In the genomic region with DNA sequence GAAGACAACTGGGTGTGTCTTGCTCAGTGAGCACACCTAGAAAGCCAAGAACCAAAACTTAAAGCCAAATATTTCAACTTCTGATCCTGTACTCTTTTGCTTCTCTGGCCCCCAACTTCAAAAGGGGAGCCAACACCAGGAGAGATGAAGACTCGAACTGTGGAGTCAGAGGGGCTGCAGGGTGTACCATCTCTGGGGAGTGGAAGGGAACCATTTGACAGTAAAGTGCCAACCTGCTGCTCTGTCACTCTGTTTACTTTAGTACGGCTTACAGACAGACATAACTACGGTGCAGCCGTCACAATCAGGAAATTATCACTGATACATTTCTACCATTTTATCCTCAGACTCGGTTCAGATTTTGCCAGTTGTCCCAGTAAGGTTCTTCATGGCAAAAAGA, we compare ENCODE assay signal across 11 cellular contexts. TPM values are rescaled to one million over a fixed set of nuclear protein-coding genes. Genes with fewer than 3 reads are reported as not detected.
DNase-seq lines count a peak whose midpoint lies in the region; TF ChIP-seq lines count a peak whose summit lies in the region.
"Had no signal": no experiment of that assay in that cellular context is flagged by ENCODE, and none has a peak within 500 bp of the region (broad histone marks: within the 10 kb centered on the region; RNA-seq: fewer than 3 reads in every experiment).

No MANE protein-coding gene starts in this region.

- no peaks in the 10 kb centered on the region for H3K9me3 Mint-ChIP-seq in activated CD4-positive, alpha-beta T cell treated with anti-CD3 and anti-CD28 coated beads, Interleukin-2, amount 10 ng/mL, durations not matched to agents 24 days and 14 days
- H3K9me3 Mint-ChIP-seq in chondrocyte (ENCODE audit: low read depth) = peaks cover 1% of the 10 kb centered on the region

- peak overlapping the region; percentile 98 for H3K4me3 Mint-ChIP-seq in activated CD4-positive, alpha-beta T cell treated with anti-CD3 and anti-CD28 coated beads, Interleukin-2, amount 10 ng/mL, durations not matched to agents 24 days and 14 days
- H3K4me3 Mint-ChIP-seq in chondrocyte (ENCODE audit: unreplicated experiment) = peak overlapping the region; percentile 98

- no peak overlapping the region for H2AFZ ChIP-seq in trophoblast cell (ENCODE audit: insufficient read depth, low read length, poor library complexity)

- peaks cover 0 to 5% of the 10 kb centered on the region in 2 experiments for H3K36me3 ChIP-seq in trophoblast cell (ENCODE audit: control insufficient read depth in 1 of 2, insufficient read depth in 2 of 2, low read length in 2 of 2)

- H3K9ac ChIP-seq in trophoblast cell (ENCODE audit: low read length) = no peak overlapping the region

- no peak for TF ChIP-seq POLR2A in NB4 (IDR thresholded peaks at IDR 0.05; ENCODE audit: extremely low read depth, insufficient read length)

- H3K4me1 Mint-ChIP-seq in activated CD4-positive, alpha-beta T cell treated with anti-CD3 and anti-CD28 coated beads, Interleukin-2, amount 10 ng/mL, durations not matched to agents 24 days and 14 days = peaks cover 53% of the 10 kb centered on the region
- H3K4me1 Mint-ChIP-seq in chondrocyte (ENCODE audit: low read depth) = peaks cover 39% of the 10 kb centered on the region

- peaks cover 12% of the 10 kb centered on the region for H3K79me2 ChIP-seq in trophoblast cell (ENCODE audit: control insufficient read depth, insufficient read depth, low read length, poor library complexity)

- H3K79me1 ChIP-seq in trophoblast cell (ENCODE audit: low read length) = peaks cover 15% of the 10 kb centered on the region

- no peak for TF ChIP-seq CTCF in NB4 (IDR thresholded peaks at IDR 0.05; ENCODE audit: low read depth, low read length)
- TF ChIP-seq CTCF in chondrocyte (IDR thresholded peaks at IDR 0.05) = no peak

- H4K12ac ChIP-seq in trophoblast cell (ENCODE audit: low read depth, low read length) = no peak overlapping the region

- no peak overlapping the region for H2BK5ac ChIP-seq in trophoblast cell (ENCODE audit: low read depth, low read length, poor library complexity)

- no peaks in the 10 kb centered on the region for H3K27me3 ChIP-seq in trophoblast cell (ENCODE audit: insufficient read depth, low read length)
- H3K27me3 ChIP-seq: upper lobe of left lung had no signal

- no peak overlapping the region for H4K8ac ChIP-seq in trophoblast cell (ENCODE audit: low read depth, low read length)

- H3K4me2 ChIP-seq in trophoblast cell (ENCODE audit: low read length) = peak overlapping the region; percentile 2

- H3K4me3 ChIP-seq in NB4 (ENCODE audit: low read depth, low read length) (peak overlapping the region; percentile 29), trophoblast cell (ENCODE audit: low read depth, low read length) (no peak overlapping the region)

- no peak overlapping the region for H2AK5ac ChIP-seq in trophoblast cell (ENCODE audit: low read length)

- no peak overlapping the region for H3K18ac ChIP-seq in trophoblast cell (ENCODE audit: low read length)

- peak overlapping the region; percentile 71 for H3K4ac ChIP-seq in trophoblast cell (ENCODE audit: low read depth, low read length)

- peaks cover 45% of the 10 kb centered on the region for H3K36me3 Mint-ChIP-seq in activated CD4-positive, alpha-beta T cell treated with anti-CD3 and anti-CD28 coated beads, Interleukin-2, amount 10 ng/mL, durations not matched to agents 24 days and 14 days (ENCODE audit: low read depth)
- peaks cover 14% of the 10 kb centered on the region for H3K36me3 Mint-ChIP-seq in chondrocyte (ENCODE audit: low read depth)

- no peaks in the 10 kb centered on the region for H3K9me3 ChIP-seq in trophoblast cell (ENCODE audit: insufficient read depth, low read depth, low read length)
- H3K9me3 ChIP-seq: upper lobe of left lung had no signal

- intact Hi-C loops in activated CD4-positive, alpha-beta T cell treated with anti-CD3 and anti-CD28 coated beads, Interleukin-2, amount 10 ng/mL, durations not matched to agents 24 days and 14 days (cut with micrococcal nuclease) = no loop called here

- no peaks in the 10 kb centered on the region for H3K27me3 Mint-ChIP-seq in activated CD4-positive, alpha-beta T cell treated with anti-CD3 and anti-CD28 coated beads, Interleukin-2, amount 10 ng/mL, durations not matched to agents 24 days and 14 days
- H3K27me3 Mint-ChIP-seq in chondrocyte (ENCODE audit: low read depth) = no peaks in the 10 kb centered on the region

- no peak for DNase-seq in activated CD4-positive, alpha-beta T cell treated with anti-CD3 and anti-CD28 coated beads, Interleukin-2, amount 10 ng/mL, durations not matched to agents 24 days and 14 days
- DNase-seq in activated CD4-positive, alpha-beta T cell treated with anti-CD3 and anti-CD28 coated beads for 4 hours = no peak
- DNase-seq in NB4 (ENCODE audit: low read depth) (no peak), chondrocyte (ENCODE audit: low spot score) (no peak), trophoblast cell (no peak), NCI-H2081 treated with DMSO at 0.1 percent for 48 hours (lab: John Stamatoyannopoulos, UW) (no peak), ACHN (no peak), Ammon's horn (ENCODE audit: low spot score) (no peak)
- DNase-seq: effector CD8-positive, alpha-beta T cell; NCI-H510A had no signal

- H3K27ac Mint-ChIP-seq in activated CD4-positive, alpha-beta T cell treated with anti-CD3 and anti-CD28 coated beads, Interleukin-2, amount 10 ng/mL, durations not matched to agents 24 days and 14 days = peak overlapping the region; percentile 58
- H3K27ac Mint-ChIP-seq in chondrocyte (ENCODE audit: unreplicated experiment) = peak overlapping the region; percentile 36

- no peak overlapping the region for H3K23ac ChIP-seq in trophoblast cell (ENCODE audit: low read length)

- no peak overlapping the region for H3K14ac ChIP-seq in trophoblast cell (ENCODE audit: low read length)

- H4K91ac ChIP-seq in trophoblast cell (ENCODE audit: low read depth, low read length) = no peak overlapping the region

- no CpG with 5 or more reads among the region's 5 CpGs for WGBS in trophoblast cell (ENCODE audit: extremely low coverage, insufficient coverage, insufficient read length)

- H2BK120ac ChIP-seq in trophoblast cell (ENCODE audit: insufficient read depth, low read length, poor library complexity) = no peak overlapping the region

- in situ Hi-C loops in ACHN (cut with HindIII; ENCODE audit: low pct_ligation_motif_present, low pct_unique_long_range_greater_than_20kb, low sequenced_read_pairs) = no loop called here

- no peak overlapping the region for H3K27ac ChIP-seq in trophoblast cell (ENCODE audit: low read depth, low read length)

- peaks cover 4 to 15% of the 10 kb centered on the region in 2 experiments for H3K4me1 ChIP-seq in trophoblast cell (ENCODE audit: control insufficient read depth in 1 of 2, insufficient read depth in 2 of 2, low read length in 2 of 2)

- no peak overlapping the region for H2BK12ac ChIP-seq in trophoblast cell (ENCODE audit: low read length)

RNA-seq across cellular contexts. Expression of a gene that starts 1.6 kb away (rescaled TPM):
- 51.7 and 51.9 TPM in 2 replicates for total RNA-seq in activated CD4-positive, alpha-beta T cell treated with anti-CD3 and anti-CD28 coated beads, Interleukin-2, amount 10 ng/mL, durations not matched to agents 24 days and 14 days
- 33.6 to 40.1 TPM (median 35.1 TPM) in 3 replicates for total RNA-seq in chondrocyte
- polyA plus RNA-seq in trophoblast cell (2013) = 39.6 and 40.5 TPM in 2 replicates
